9 cellular contexts compared by ENCODE assay signal in the genomic region with DNA sequence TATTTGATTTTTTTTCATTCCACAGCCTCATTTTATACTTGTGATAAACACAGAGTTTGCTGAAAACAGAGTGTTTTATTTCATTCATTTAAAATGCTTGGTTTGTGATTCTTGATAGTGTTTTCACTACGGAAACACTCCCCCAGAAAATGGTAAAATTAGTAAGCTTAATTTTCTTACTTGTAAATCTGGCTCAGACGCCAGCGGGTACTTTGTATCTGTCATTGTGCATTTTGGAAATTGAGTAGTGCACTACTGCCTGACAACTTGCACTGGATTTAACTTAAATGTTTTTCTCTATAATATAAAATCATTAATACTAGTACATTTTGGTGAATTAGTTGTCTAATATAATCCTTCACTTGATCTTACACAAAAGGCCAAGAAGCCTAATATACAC. TPM values are rescaled to one million over a fixed set of nuclear protein-coding genes. Genes with fewer than 3 reads are reported as not detected.
DNase-seq lines count a peak whose midpoint lies in the region; ATAC-seq, FAIRE-seq and TF ChIP-seq lines count a peak whose summit lies in the region.
"Had no signal": no experiment of that assay in that cellular context is flagged by ENCODE, and none has a peak within 500 bp of the region (broad histone marks: within the 10 kb centered on the region; RNA-seq: fewer than 3 reads in every experiment).

No MANE protein-coding gene starts in this region.

- H3K4me1 ChIP-seq in Caco-2 (peaks cover 52% of the 10 kb centered on the region), K562 (replicated peaks in 1 of 2; ENCODE audit: control insufficient read depth in 2 of 2, insufficient read depth in 2 of 2, low read length in 2 of 2) (peaks cover 8 to 22% of the 10 kb centered on the region in 2 experiments)

- no peak overlapping the region for H2AFZ ChIP-seq in K562 (ENCODE audit: low read depth, low read length)

- no peak for TF ChIP-seq POLR2A in K562 (conservative IDR thresholded peaks at IDR 0.05)

- no peak for TF ChIP-seq RAD21 in K562 (CRISPR knock-in tag; conservative IDR thresholded peaks at IDR 0.05 in 1 of 2, IDR thresholded peaks at IDR 0.05 in 1 of 2)

- ATAC-seq in HG03066 (IDR thresholded peaks at IDR 0.05; ENCODE audit: low read depth, unreplicated experiment) (peak; percentile 22), K562 (no peak), natural killer cell (no peak), HG02798 (IDR thresholded peaks at IDR 0.05; ENCODE audit: poor library complexity, unreplicated experiment) (no peak)

- H3K9me3 Mint-ChIP-seq in Caco-2 (ENCODE audit: unreplicated experiment) (no peaks in the 10 kb centered on the region), natural killer cell (no peaks in the 10 kb centered on the region)

- H3K27ac Mint-ChIP-seq in Caco-2 (ENCODE audit: unreplicated experiment) (peak overlapping the region; percentile 92), natural killer cell (peak overlapping the region; percentile 87 to 88)

- no peak for TF ChIP-seq EP300 in K562 (IDR thresholded peaks at IDR 0.05; ENCODE audit: low read length)

- H3K27me3 ChIP-seq in Caco-2 (replicated peaks; ENCODE audit: control insufficient read depth, insufficient read depth, low read length) (no peaks in the 10 kb centered on the region), K562 (ENCODE audit: control insufficient read depth in 2 of 2, insufficient read depth in 2 of 2, low read length in 2 of 2) (no peaks in the 10 kb centered on the region)

- peak overlapping the region; percentile 40; the same call in 1 of the 3 replicates for H3K27ac ChIP-seq in K562 (ENCODE audit: extremely low read depth, low read depth, low read length)

- H3K27me3 Mint-ChIP-seq in Caco-2 (ENCODE audit: insufficient read depth, unreplicated experiment) (no peaks in the 10 kb centered on the region), natural killer cell (ENCODE audit: low read depth in 2 of 2) (no peaks in the 10 kb centered on the region)

- BruUV-seq in Caco-2 (replicated peaks; lab: Mats Ljungman, UMichigan) (TSS peak; percentile 80), K562 (replicated peaks; lab: Mats Ljungman, UMichigan) (TSS peak; percentile 51)

- H3K4me2 ChIP-seq in K562 (ENCODE audit: insufficient read depth, low read length): no peak overlapping the region
- H3K4me2 ChIP-seq: SK-N-SH had no signal

- H3K36me3 ChIP-seq in Caco-2 (ENCODE audit: control insufficient read depth, insufficient read depth, low read length) (peaks cover 9% of the 10 kb centered on the region), K562 (ENCODE audit: control insufficient read depth, insufficient read depth, low read length) (peaks cover 57% of the 10 kb centered on the region)

- DNase-seq in Caco-2: no peak
- no peak for DNase-seq in K562 (ENCODE audit: extremely low read depth in 1 of 4, low spot score in 3 of 4)
- DNase-seq in natural killer cell: no peak
- DNase-seq in occipital lobe (lab: John Stamatoyannopoulos, UW): no peak
- DNase-seq in activated effector memory CD4-positive, alpha-beta T cell treated with anti-CD3 and anti-CD28 coated beads, Interleukin-2, amount 50 U/mL, for 16 hours: no peak
- DNase-seq in AG20443 (ENCODE audit: low spot score): no peak
- DNase-seq: SK-N-SH had no signal

- TF ChIP-seq CTCF in Caco-2 (IDR thresholded peaks at IDR 0.05; ENCODE audit: insufficient read depth in 1 of 2, low read depth in 1 of 2, low read length in 1 of 2, severe bottlenecking in 1 of 2, unreplicated experiment in 1 of 2): no peak
- no peak for TF ChIP-seq CTCF in K562 (IDR thresholded peaks at IDR 0.05 in 2 of 3, conservative IDR thresholded peaks at IDR 0.05 in 1 of 3; ENCODE audit: insufficient read depth in 2 of 3, low read depth in 1 of 3, low read length in 3 of 3)
- TF ChIP-seq CTCF in natural killer cell (IDR thresholded peaks at IDR 0.05): no peak

- H3K36me3 Mint-ChIP-seq in Caco-2 (ENCODE audit: insufficient read depth, unreplicated experiment) (peaks cover 92% of the 10 kb centered on the region), natural killer cell (peaks cover 36% of the 10 kb centered on the region)

- CTCF ChIA-PET in Caco-2 (lab: Charles Lee) (interaction anchor here (1.8 to 2.9 kb wide), 3 partner anchors 13 to 37 kb away, joined by 5 to 12 read pairs (median 11); a partner anchor contains a TSS), K562 (lab: Yijun Ruan, JAX; ENCODE audit: low intra/inter-chr PET ratio) (no interaction called here)

- H3K9me3 ChIP-seq in Caco-2 (no peaks in the 10 kb centered on the region), K562 (replicated peaks; ENCODE audit: control insufficient read depth, insufficient read depth, low read depth, low read length) (no peaks in the 10 kb centered on the region)
- H3K9me3 ChIP-seq: SK-N-SH had no signal

- in situ Hi-C loops in K562 (cut with MboI): no loop called here

- no peaks in the 10 kb centered on the region for H3K9me1 ChIP-seq in K562 (ENCODE audit: control insufficient read depth, insufficient read depth, low read length)

- H3K4me3 Mint-ChIP-seq in Caco-2 (ENCODE audit: unreplicated experiment): peak overlapping the region; percentile 73
- no peak overlapping the region for H3K4me3 Mint-ChIP-seq in natural killer cell

- WGBS in K562 (ENCODE audit: insufficient coverage, low coverage, missing lambda C conversion rate): 84% methylated on average over 3 of the region's 3 CpGs

- peak overlapping the region; percentile 37 for H3K4me3 ChIP-seq in Caco-2 (ENCODE audit: low read depth, low read length)
- no peak overlapping the region for H3K4me3 ChIP-seq in K562

- H4K20me1 ChIP-seq in K562 (replicated peaks; ENCODE audit: control insufficient read depth, insufficient read depth, low read length): no peaks in the 10 kb centered on the region

- no peak overlapping the region for H3K9ac ChIP-seq in K562 (ENCODE audit: insufficient read depth in 1 of 2, low read depth in 2 of 2, low read length in 2 of 2)
- H3K9ac ChIP-seq: SK-N-SH had no signal

- intact Hi-C loops in Caco-2 (cut with micrococcal nuclease; ENCODE audit: unreplicated experiment) (loop anchor here (1.0 to 5.0 kb wide), 6 partner anchors 8 to 62 kb away; a partner anchor contains a TSS), K562 (cut with micrococcal nuclease) (no loop called here), natural killer cell (cut with micrococcal nuclease) (loop anchor here (1.0 to 2.0 kb wide), 2 partner anchors 37 to 139 kb away; a partner anchor contains a TSS)

- POLR2A ChIA-PET in Caco-2 (lab: Charles Lee): interaction anchor here (1.3 kb wide), 2 partner anchors 20 to 67 kb away, joined by 3 to 14 read pairs; a partner anchor contains a TSS
- POLR2A ChIA-PET in K562 (lab: Yijun Ruan, JAX): interaction anchor here (0.8 to 2.0 kb wide), 4 partner anchors 9 to 66 kb away, joined by 3 to 6 read pairs (median 4); a partner anchor contains a TSS

- peaks cover under 1% of the 10 kb centered on the region; the same call in 1 of the 3 replicates for H3K79me2 ChIP-seq in K562 (ENCODE audit: control insufficient read depth, insufficient read depth, low read length)

- FAIRE-seq in K562 (lab: Jason Lieb, UNC): no peak

- peaks cover 61% of the 10 kb centered on the region for H3K4me1 Mint-ChIP-seq in Caco-2 (ENCODE audit: low read depth, unreplicated experiment)
- H3K4me1 Mint-ChIP-seq in natural killer cell: peaks cover 22 to 31% of the 10 kb centered on the region in 2 donors

TF ChIP-seq in K562, 482 proteins besides CTCF, POLR2A, EP300 and RAD21 (continues in another document):
- TF ChIP-seq, protein P1, sequence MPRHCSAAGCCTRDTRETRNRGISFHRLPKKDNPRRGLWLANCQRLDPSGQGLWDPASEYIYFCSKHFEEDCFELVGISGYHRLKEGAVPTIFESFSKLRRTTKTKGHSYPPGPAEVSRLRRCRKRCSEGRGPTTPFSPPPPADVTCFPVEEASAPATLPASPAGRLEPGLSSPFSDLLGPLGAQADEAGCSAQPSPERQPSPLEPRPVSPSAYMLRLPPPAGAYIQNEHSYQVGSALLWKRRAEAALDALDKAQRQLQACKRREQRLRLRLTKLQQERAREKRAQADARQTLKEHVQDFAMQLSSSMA (CRISPR knock-in tag; IDR thresholded peaks at IDR 0.05): no peak
- no peak for TF ChIP-seq DIDO1 (tag; IDR thresholded peaks at IDR 0.05; ENCODE audit: low read depth)
- TF ChIP-seq PTTG1 (tag; IDR thresholded peaks at IDR 0.05; ENCODE audit: low read depth): 0 out of 2 replicates have a peak, but pooled peaks have one; percentile 22
- TF ChIP-seq, protein P2, sequence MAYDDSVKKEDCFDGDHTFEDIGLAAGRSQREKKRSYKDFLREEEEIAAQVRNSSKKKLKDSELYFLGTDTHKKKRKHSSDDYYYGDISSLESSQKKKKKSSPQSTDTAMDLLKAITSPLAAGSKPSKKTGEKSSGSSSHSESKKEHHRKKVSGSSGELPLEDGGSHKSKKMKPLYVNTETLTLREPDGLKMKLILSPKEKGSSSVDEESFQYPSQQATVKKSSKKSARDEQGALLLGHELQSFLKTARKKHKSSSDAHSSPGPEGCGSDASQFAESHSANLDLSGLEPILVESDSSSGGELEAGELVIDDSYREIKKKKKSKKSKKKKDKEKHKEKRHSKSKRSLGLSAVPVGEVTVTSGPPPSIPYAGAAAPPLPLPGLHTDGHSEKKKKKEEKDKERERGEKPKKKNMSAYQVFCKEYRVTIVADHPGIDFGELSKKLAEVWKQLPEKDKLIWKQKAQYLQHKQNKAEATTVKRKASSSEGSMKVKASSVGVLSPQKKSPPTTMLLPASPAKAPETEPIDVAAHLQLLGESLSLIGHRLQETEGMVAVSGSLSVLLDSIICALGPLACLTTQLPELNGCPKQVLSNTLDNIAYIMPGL (CRISPR knock-in tag; IDR thresholded peaks at IDR 0.05): no peak

RNA-seq across cellular contexts. Expression of a gene that starts 37.0 kb away (rescaled TPM):
- 20.2 and 24.6 TPM in 2 replicates for total RNA-seq in Caco-2 (2022)
- 1.1 and 2.9 TPM in 2 replicates for total RNA-seq in K562 (2011; cell fraction: chromatin; rRNA removed; ENCODE audit: low replicate concordance)
- total RNA-seq in K562 (2011; cell fraction: nucleolus; rRNA removed): 1.2 and 1.3 TPM in 2 replicates
- total RNA-seq in K562 (2011; cell fraction: nucleoplasm; rRNA removed): 2.2 and 4.0 TPM in 2 replicates
- total RNA-seq in K562 (2014; rRNA removed): 11.8 and 13.7 TPM in 2 replicates
- total RNA-seq in K562 (2014; rRNA removed; fragmentation: Illumina TruSeq; extraction: Trizol): 16.6 and 16.9 TPM in 2 replicates
- 14.6 and 16.2 TPM in 2 replicates for total RNA-seq in K562 (2015; rRNA removed; fragmentation: Illumina TruSeq; extraction: Trizol)
- 10.8 and 11.3 TPM in 2 replicates for total RNA-seq in K562 (2021)
- 4.7 and 5.1 TPM in 2 replicates for polyA plus RNA-seq in K562 (2011; rRNA removed)
- polyA plus RNA-seq in K562 (2011; cell fraction: cytosol; rRNA removed): 2.4 and 2.8 TPM in 2 replicates
- polyA plus RNA-seq in K562 (2011; cell fraction: nucleus; rRNA removed): 0.98 and 1.3 TPM in 2 replicates
- 15.3 and 21.7 TPM in 2 replicates for polyA plus RNA-seq in K562 (2012)
- 12.6 and 13.7 TPM in 2 replicates for polyA plus RNA-seq in K562 (2014; fragmentation: Illumina TruSeq; extraction: Trizol)
- 1 to 10 TPM; 1.4 to 1.9 TPM for polyA plus RNA-seq in K562 (2014; fragmentation: Nextera tagmentation; extraction: Ambion mirVana)
- polyA plus RNA-seq in K562 (2014; rRNA removed): 7.6 and 8.9 TPM in 2 replicates
- 3.1 and 4.7 TPM in 2 replicates for polyA minus RNA-seq in K562 (2011; rRNA and poly(A)+ RNA removed)
- 3.5 and 6.0 TPM in 2 replicates for polyA minus RNA-seq in K562 (2011; cell fraction: cytosol; rRNA and poly(A)+ RNA removed)
- polyA minus RNA-seq in K562 (2011; cell fraction: nucleus; rRNA and poly(A)+ RNA removed): 1.3 and 2.2 TPM in 2 replicates
- total RNA-seq in natural killer cell: 10 to 100 TPM in 2 of 3 donors, 1 to 10 TPM in 1; 9.7 to 10.5 (median 10.3) TPM
- 81.1 TPM for total RNA-seq in occipital lobe
